8 cellular contexts compared by ENCODE assay signal in the genomic region with DNA sequence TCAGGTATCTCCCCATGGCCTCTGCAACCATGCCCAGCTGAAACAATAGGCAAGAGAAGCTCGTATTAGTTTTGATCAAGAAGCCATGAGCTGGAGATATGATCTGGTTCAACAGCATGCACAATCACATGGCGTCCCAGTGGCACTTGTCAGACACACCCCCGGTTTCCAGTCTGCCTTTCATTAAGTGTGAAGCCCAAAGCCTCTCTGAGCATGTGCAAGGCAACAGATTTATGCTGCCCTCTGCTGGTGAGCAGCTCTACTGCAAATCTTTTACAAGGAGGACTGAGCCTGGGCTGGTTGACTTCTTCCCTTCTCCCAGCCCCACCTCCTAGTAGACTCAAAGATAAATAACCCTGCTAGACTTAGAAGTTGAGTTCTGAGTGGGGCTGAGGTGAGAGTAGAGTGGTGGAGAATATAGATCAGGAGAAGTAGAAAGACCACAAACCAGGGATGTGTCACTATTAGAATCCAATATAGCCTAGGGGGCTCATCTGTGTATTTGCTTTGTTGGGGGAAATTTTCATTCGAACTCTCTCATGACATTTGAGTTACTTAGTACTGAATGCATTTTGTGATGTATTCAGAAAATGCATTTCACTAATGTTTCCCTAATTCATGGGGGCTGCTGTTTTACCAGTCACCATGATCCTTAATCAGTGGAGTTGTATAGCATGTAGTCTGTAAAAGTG. TPM values are rescaled to one million over a fixed set of nuclear protein-coding genes. Genes with fewer than 3 reads are reported as not detected.
DNase-seq lines count a peak whose midpoint lies in the region; ATAC-seq and TF ChIP-seq lines count a peak whose summit lies in the region.

No MANE protein-coding gene starts in this region.

- H3K27me3 ChIP-seq in PC-3 (ENCODE audit: low read length) = 0 out of 2 replicates have a peak, but pooled peaks cover 5% of the 10 kb centered on the region
- no peaks in the 10 kb centered on the region for H3K27me3 ChIP-seq in osteoblast (ENCODE audit: insufficient read depth, low read length)
- no peaks in the 10 kb centered on the region for H3K27me3 ChIP-seq in tibial artery

- no peak overlapping the region for H3K27ac ChIP-seq in PC-3 (ENCODE audit: low read length)
- H3K27ac ChIP-seq in osteoblast (ENCODE audit: low read depth, low read length) = no peak overlapping the region
- no peak overlapping the region for H3K27ac ChIP-seq in tibial artery

- H3K4me1 ChIP-seq in PC-3 (ENCODE audit: insufficient read depth, low read length) (no peaks in the 10 kb centered on the region), osteoblast (ENCODE audit: insufficient read depth, low read length) (no peaks in the 10 kb centered on the region), tibial artery (no peaks in the 10 kb centered on the region)

- H4K20me1 ChIP-seq in PC-3 (ENCODE audit: low read length) = no peaks in the 10 kb centered on the region
- H4K20me1 ChIP-seq in osteoblast (ENCODE audit: insufficient read depth, low read length) = no peaks in the 10 kb centered on the region

- H3K9me2 ChIP-seq in PC-3 (replicated peaks; ENCODE audit: low read length) = no peaks in the 10 kb centered on the region

- no peak overlapping the region for H2AFZ ChIP-seq in PC-3 (ENCODE audit: low read length)
- H2AFZ ChIP-seq in osteoblast (ENCODE audit: low read length) = no peak overlapping the region

- intact Hi-C loops in PC-3 (cut with micrococcal nuclease) (loop anchor here (1.0 to 10.0 kb wide), 6 partner anchors 57 to 491 kb away; no protein-coding TSS in a partner anchor), tibial artery (cut with DNase I; ENCODE audit: low total_unique reads) (no loop called here)

- DNase-seq in ELF-1 (ENCODE audit: low read depth, low spot score) (peak; percentile 85), KG1 (lab: John Stamatoyannopoulos, UW) (peak; percentile 54), PC-3 (peak; percentile 93), fibroblast of the conjunctiva (ENCODE audit: low read depth) (peak; percentile 69), osteoblast (ENCODE audit: insufficient read length, low spot score, missing footprints) (peak; percentile 36), tibial artery (peak; percentile 73 to 74)
- DNase-seq in activated T-cell treated with anti-CD3 and anti-CD28 coated beads, Interleukin-2, amount 50 U/mL, for 48 hours = peak; percentile 81 to 82

- H3F3A ChIP-seq in PC-3 (ENCODE audit: low read length, unreplicated experiment) = no peaks in the 10 kb centered on the region

- POLR2A ChIA-PET in PC-3 (lab: Charles Lee; ENCODE audit: unreplicated experiment) = no interaction called here

- ATAC-seq in GM21786 (IDR thresholded peaks at IDR 0.05; ENCODE audit: unreplicated experiment) (peak; percentile 96), PC-3 (peak; percentile 99)

- H3K4me3 ChIP-seq in PC-3 (ENCODE audit: low read length) (no peak overlapping the region), osteoblast (ENCODE audit: insufficient read depth, low read length) (no peak overlapping the region), tibial artery (no peak overlapping the region)

- H3K79me2 ChIP-seq in PC-3 (ENCODE audit: low read length) (no peaks in the 10 kb centered on the region), osteoblast (ENCODE audit: insufficient read depth, low read length) (no peaks in the 10 kb centered on the region)

- TF ChIP-seq CTCF in PC-3 (conservative IDR thresholded peaks at IDR 0.05; ENCODE audit: low read depth, low read length) (peak; percentile 93), osteoblast (IDR thresholded peaks at IDR 0.05; ENCODE audit: extremely low read depth, low read depth, low read length) (peak; percentile 90), tibial artery (IDR thresholded peaks at IDR 0.05) (peak; percentile 67 to 68)

- BruUV-seq in PC-3 (replicated peaks; lab: Mats Ljungman, UMichigan) = no TSS peak

- CTCF ChIA-PET in PC-3 (lab: Charles Lee) = interaction anchor here (0.6 to 1.3 kb wide), 5 partner anchors 133 to 772 kb away, joined by 3 to 7 read pairs (median 5); no protein-coding TSS in a partner anchor

- H3K36me3 ChIP-seq in PC-3 (ENCODE audit: low read depth, low read length) (no peaks in the 10 kb centered on the region), osteoblast (ENCODE audit: insufficient read depth, low read length) (no peaks in the 10 kb centered on the region), tibial artery (no peaks in the 10 kb centered on the region)

- no peak overlapping the region for H3K9ac ChIP-seq in PC-3 (ENCODE audit: low read length)

- no peak overlapping the region for H3K4me2 ChIP-seq in PC-3 (ENCODE audit: low read length)
- H3K4me2 ChIP-seq in osteoblast (ENCODE audit: insufficient read depth, low read length) = no peak overlapping the region

- H3K9me3 ChIP-seq in PC-3 (ENCODE audit: low read length) (no peaks in the 10 kb centered on the region), osteoblast (ENCODE audit: low read depth, low read length) (no peaks in the 10 kb centered on the region), tibial artery (no peaks in the 10 kb centered on the region)

RNA-seq across cellular contexts. Expression of gene MBIP, which starts 53.7 kb away (rescaled TPM):
- total RNA-seq in PC-3 (2014; rRNA removed) = 7.8 and 8.5 TPM in 2 replicates
- 17.4 and 20.9 TPM in 2 replicates for total RNA-seq in osteoblast

Comparison
In these comparisons a context has a peak if more than half of its experiments do, and no peak if none do; other contexts are left out.
1. DNase-seq: peak in every context shown above with its lines; median percentile 93 in PC-3; 85 in ELF-1; 82 in activated T-cell treated with anti-CD3 and anti-CD28 coated beads, Interleukin-2, amount 50 U/mL, for 48 hours; 74 in tibial artery; 69 in fibroblast of the conjunctiva; 54 in KG1; 36 in osteoblast.